In genomic region chr18:741931-742512, GRCh38 we compare ENCODE assay signal across 1 cellular context.
A peak's percentile ranks its signal among the peaks of the same experiment; 100 is the strongest.
TF ChIP-seq lines count a peak whose summit lies in the region.

No MANE protein-coding gene starts in this region.

TF ChIP-seq in K562, 482 proteins besides CTCF, POLR2A, EP300 and RAD21 (continued from another document and continues in another):
- no peak for TF ChIP-seq PBX2 (CRISPR knock-in tag; IDR thresholded peaks at IDR 0.05; ENCODE audit: low read depth)
- TF ChIP-seq PBX2 (tag; conservative IDR thresholded peaks at IDR 0.05; ENCODE audit: low read depth): peak; percentile 28; the same call in 1 of the 2 replicates
- TF ChIP-seq TRIM24 (IDR thresholded peaks at IDR 0.05): no peak
- TF ChIP-seq ZNF79 (CRISPR knock-in tag; IDR thresholded peaks at IDR 0.05; ENCODE audit: low read depth): no peak
- no peak for TF ChIP-seq MYNN (IDR thresholded peaks at IDR 0.05)
- TF ChIP-seq MYNN (CRISPR knock-in tag; IDR thresholded peaks at IDR 0.05): no peak
- TF ChIP-seq ZNF449 (CRISPR knock-in tag; IDR thresholded peaks at IDR 0.05): no peak
- no peak for TF ChIP-seq ZNF121 (CRISPR knock-in tag; conservative IDR thresholded peaks at IDR 0.05)
- TF ChIP-seq ZNF398 (CRISPR knock-in tag; IDR thresholded peaks at IDR 0.05): no peak
- no peak for TF ChIP-seq ZFP91 (CRISPR knock-in tag; IDR thresholded peaks at IDR 0.05)
- TF ChIP-seq HEY1 (CRISPR knock-in tag; IDR thresholded peaks at IDR 0.05; ENCODE audit: borderline replicate concordance): no peak; the same call in 1 of the 2 replicates
- no peak for TF ChIP-seq FOXJ2 (tag; IDR thresholded peaks at IDR 0.05)
- TF ChIP-seq ZBTB12 (CRISPR knock-in tag; IDR thresholded peaks at IDR 0.05): no peak
- no peak for TF ChIP-seq TCF7L2 (IDR thresholded peaks at IDR 0.05; ENCODE audit: low read depth, low read length)
- TF ChIP-seq SIN3B (IDR thresholded peaks at IDR 0.05; ENCODE audit: low read depth): no peak
- no peak for TF ChIP-seq SETDB1 (IDR thresholded peaks at IDR 0.05; ENCODE audit: low read length)
- TF ChIP-seq ZNF699 (CRISPR knock-in tag; IDR thresholded peaks at IDR 0.05; ENCODE audit: insufficient replicate concordance): no peak
- TF ChIP-seq ARID3B (CRISPR knock-in tag; IDR thresholded peaks at IDR 0.05; ENCODE audit: borderline replicate concordance): no peak
- TF ChIP-seq CHD1 (IDR thresholded peaks at IDR 0.05; ENCODE audit: low read length): no peak
- TF ChIP-seq NKRF (IDR thresholded peaks at IDR 0.05; ENCODE audit: borderline replicate concordance): no peak
- TF ChIP-seq MAFG (tag; conservative IDR thresholded peaks at IDR 0.05): 0 out of 2 replicates have a peak, but pooled peaks have one; percentile 11
- TF ChIP-seq ZNF146 (CRISPR knock-in tag; IDR thresholded peaks at IDR 0.05; ENCODE audit: unreplicated experiment): no peak
- TF ChIP-seq AFF1 (IDR thresholded peaks at IDR 0.05; ENCODE audit: low read depth in 1 of 2, partially characterized antibody in 2 of 2): no peak
- no peak for TF ChIP-seq GATAD2A (IDR thresholded peaks at IDR 0.05)
- no peak for TF ChIP-seq ZNF518B (CRISPR knock-in tag; IDR thresholded peaks at IDR 0.05)
- TF ChIP-seq ARID4B (CRISPR knock-in tag; IDR thresholded peaks at IDR 0.05): no peak
- peak; percentile 84 for TF ChIP-seq SMC3 (conservative IDR thresholded peaks at IDR 0.05; ENCODE audit: insufficient read depth, low read depth, low read length)
- peak; percentile 53; the same call in 1 of the 2 replicates for TF ChIP-seq CC2D1A (IDR thresholded peaks at IDR 0.05)
